In genomic region chr14:77708749-77709148, GRCh38 we compare ENCODE assay signal across 8 cellular contexts. TPM values are rescaled to one million over a fixed set of nuclear protein-coding genes. Genes with fewer than 3 reads are reported as not detected.
DNase-seq lines count a peak whose midpoint lies in the region; ATAC-seq and TF ChIP-seq lines count a peak whose summit lies in the region.

No MANE protein-coding gene starts in this region.

- H3K4me1 ChIP-seq in HEK293 (ENCODE audit: control insufficient read depth, insufficient read depth, low read length), result peaks cover 8% of the 10 kb centered on the region
- H3K4me1 ChIP-seq in spleen, result peaks cover 25 to 76% (median 50%) of the 10 kb centered on the region in 6 donors

- H3K27ac ChIP-seq in HEK293 (ENCODE audit: extremely low read depth, low read depth, low read length), result no peak overlapping the region
- peak overlapping the region in 2 of 8 donors; percentile 71 to 87 for H3K27ac ChIP-seq in spleen

- no peak for TF ChIP-seq POLR2A in spleen (IDR thresholded peaks at IDR 0.05)

- DNase-seq in activated CD8-positive, alpha-beta T cell treated with anti-CD3 and anti-CD28 coated beads for 36 hours, result no peak
- DNase-seq in spleen, result no peak
- DNase-seq in stimulated activated naive CD4-positive, alpha-beta T cell (lab: John Stamatoyannopoulos, UW), result no peak
- DNase-seq in D341Med (ENCODE audit: low spot score), result no peak
- DNase-seq in inferior parietal cortex (ENCODE audit: extremely low spot score), result no peak

- POLR2A ChIA-PET in HEK293 (lab: Yijun Ruan, JAX), result interaction anchor here (1.2 kb wide), 1 partner anchor 91 kb away, joined by 4 read pairs; the partner anchor contains the start of gene ADCK1
- POLR2A ChIA-PET in activated CD8-positive, alpha-beta T cell treated with anti-CD3 and anti-CD28 coated beads for 36 hours (lab: Charles Lee), result interaction anchor here (0.6 to 2.2 kb wide), 12 partner anchors 10 to 250 kb away, joined by 3 to 9 read pairs (median 4); no protein-coding TSS in a partner anchor

- peaks cover 38% of the 10 kb centered on the region for H3K36me3 Mint-ChIP-seq in activated CD8-positive, alpha-beta T cell treated with anti-CD3 and anti-CD28 coated beads for 36 hours (ENCODE audit: low read depth)

- peak overlapping the region; percentile 91 for H3K27ac Mint-ChIP-seq in activated CD8-positive, alpha-beta T cell treated with anti-CD3 and anti-CD28 coated beads for 36 hours

- H3K4me1 Mint-ChIP-seq in activated CD8-positive, alpha-beta T cell treated with anti-CD3 and anti-CD28 coated beads for 36 hours (ENCODE audit: low read depth), result peaks cover 43% of the 10 kb centered on the region

- peak overlapping the region; percentile 84 for H3K4me3 Mint-ChIP-seq in activated CD8-positive, alpha-beta T cell treated with anti-CD3 and anti-CD28 coated beads for 36 hours

- no peaks in the 10 kb centered on the region for H3K27me3 Mint-ChIP-seq in activated CD8-positive, alpha-beta T cell treated with anti-CD3 and anti-CD28 coated beads for 36 hours

- no peak for TF ChIP-seq CTCF in HEK293 (tag by site-specific recombination; IDR thresholded peaks at IDR 0.05)
- TF ChIP-seq CTCF in activated CD8-positive, alpha-beta T cell treated with anti-CD3 and anti-CD28 coated beads for 36 hours (IDR thresholded peaks at IDR 0.05), result no peak
- no peak for TF ChIP-seq CTCF in spleen (IDR thresholded peaks at IDR 0.05 in 8 of 11, conservative IDR thresholded peaks at IDR 0.05 in 3 of 11)

- H3K27me3 ChIP-seq in spleen (replicated peaks in 1 of 7), result no peaks in the 10 kb centered on the region

- ATAC-seq in activated CD8-positive, alpha-beta T cell treated with anti-CD3 and anti-CD28 coated beads for 36 hours, result no peak
- no peak for ATAC-seq in activated CD4-positive, CD25-positive, alpha-beta regulatory T cell treated with anti-CD3 and anti-CD28 coated beads, Interleukin-2, amount 50 U/mL, for 24 hours

- H3K9me3 ChIP-seq in HEK293 (ENCODE audit: control insufficient read depth, insufficient read depth, low read depth, low read length) (no peaks in the 10 kb centered on the region), iPS-18c (ENCODE audit: control insufficient read depth, insufficient read depth, low read length) (no peaks in the 10 kb centered on the region), spleen (no peaks in the 10 kb centered on the region)

- 20 to 23% (median 22%) methylated on average over 7 of the region's 7 CpGs for WGBS in spleen, 5 donors

- no peaks in the 10 kb centered on the region for H3K9me3 Mint-ChIP-seq in activated CD8-positive, alpha-beta T cell treated with anti-CD3 and anti-CD28 coated beads for 36 hours

- CTCF ChIA-PET in HEK293 (lab: Yijun Ruan, JAX), result interaction anchor here (0.6 to 1.8 kb wide), 5 partner anchors 9 to 1663 kb away, joined by 3 to 6 read pairs (median 3); partner anchors contain the start of gene AHSA1
- CTCF ChIA-PET in activated CD8-positive, alpha-beta T cell treated with anti-CD3 and anti-CD28 coated beads for 36 hours (lab: Charles Lee), result interaction anchor here (1.4 kb wide), 1 partner anchor 11 kb away, joined by 3 read pairs; no protein-coding TSS in a partner anchor

- H3K4me3 ChIP-seq in HEK293 (ENCODE audit: low read depth, low read length) (peak overlapping the region; percentile 95), iPS-18c (ENCODE audit: insufficient read depth, low read depth, low read length) (peak overlapping the region; percentile 97), spleen (peak overlapping the region; percentile 86 to 100 (median 100))

- intact Hi-C loops in activated CD8-positive, alpha-beta T cell treated with anti-CD3 and anti-CD28 coated beads for 36 hours (cut with micrococcal nuclease), result loop anchor here (5.0 kb wide), 1 partner anchor 251 kb away; the partner anchor contains the start of genes AHSA1 and VIPAS39
- intact Hi-C loops in spleen (cut with DNase I; ENCODE audit: low total_unique reads), result no loop called here

- H3K36me3 ChIP-seq in HEK293 (ENCODE audit: control insufficient read depth in 2 of 2, insufficient read depth in 1 of 2, low read length in 2 of 2), result peaks cover 40 to 52% of the 10 kb centered on the region in 2 experiments
- H3K36me3 ChIP-seq in spleen, result peaks cover 4 to 63% (median 42%) of the 10 kb centered on the region in 6 donors

TF ChIP-seq in HEK293, 187 proteins besides CTCF, POLR2A, EP300 and RAD21:
- no peak for TF ChIP-seq ZEB2 (tag by site-specific recombination; IDR thresholded peaks at IDR 0.05)

RNA-seq across cellular contexts. Expression of gene SLIRP, which starts 0.8 kb away (rescaled TPM):
- total RNA-seq in activated CD8-positive, alpha-beta T cell treated with anti-CD3 and anti-CD28 coated beads for 36 hours, result 100 to 1,000 TPM; 141 to 148 TPM
- 100 to 1,000 TPM in 3 of 7 donors, 10 to 100 TPM in 4; 43.1 to 265 (median 63.6) TPM for total RNA-seq in spleen
- polyA plus RNA-seq in spleen, result 100 to 1,000 TPM; 157 to 213 (median 199) TPM

RNA-seq across cellular contexts. Expression of gene ALKBH1, which starts 0.9 kb away (rescaled TPM):
- 10 to 100 TPM; 16.3 to 18.0 TPM for total RNA-seq in activated CD8-positive, alpha-beta T cell treated with anti-CD3 and anti-CD28 coated beads for 36 hours
- total RNA-seq in spleen, result 10 to 100 TPM; 10.8 to 17.7 (median 13.2) TPM
- polyA plus RNA-seq in spleen, result 10 to 100 TPM in 1 of 3 donors, 1 to 10 TPM in 2; 7.7 to 10.1 (median 9.8) TPM

RNA-seq across cellular contexts. Expression of gene SNW1, which starts 52.2 kb away (rescaled TPM):
- 100 to 1,000 TPM in 1 of 2 experiments, 10 to 100 TPM in 1; 95.2 to 121 TPM for total RNA-seq in activated CD8-positive, alpha-beta T cell treated with anti-CD3 and anti-CD28 coated beads for 36 hours
- total RNA-seq in spleen, result 10 to 100 TPM; 46.3 to 77.3 (median 69.5) TPM
- 10 to 100 TPM; 35.2 to 46.1 (median 38.4) TPM for polyA plus RNA-seq in spleen
